11 cellular contexts compared by ENCODE assay signal in genomic region chr18:867257-867656, GRCh38. TPM values are rescaled to one million over a fixed set of nuclear protein-coding genes. Genes with fewer than 3 reads are reported as not detected.
"Had no signal": no experiment of that assay in that cellular context is flagged by ENCODE, and none has a peak within 500 bp of the region (broad histone marks: within the 10 kb centered on the region; RNA-seq: fewer than 3 reads in every experiment).

No MANE protein-coding gene starts in this region.

- H3K9ac ChIP-seq: GM23248 had no signal

- H3K9me3 ChIP-seq: HAP-1 had no signal

- H3K4me3 Mint-ChIP-seq: GM23338, H9, HFFc6 had no signal

- DNase-seq: GM23248, GOT3, H7, H9, HCEC 1CT, HFFc6 had no signal

- ATAC-seq: GM23338, HCT116 had no signal

- H3K9me3 Mint-ChIP-seq: GM23338, HFFc6 had no signal

- H3K4me2 ChIP-seq: GM23338 had no signal

- FAIRE-seq: H1, H54 had no signal

- H3K27ac ChIP-seq: GM23248 had no signal

- H2AFZ ChIP-seq: GM23248, GM23338 had no signal

- H3K4me3 ChIP-seq: GM23248, GM23338, HAP-1 had no signal

- H3K36me3 ChIP-seq: HAP-1 had no signal

- H3K27ac Mint-ChIP-seq: GM23338, H9, HFFc6 had no signal

RNA-seq across cellular contexts. Expression of gene ADCYAP1, which starts 37.4 kb away (rescaled TPM):
- total RNA-seq: GM23248, GM23338, H1, H7, H9, HFFc6 had no signal
- polyA plus RNA-seq: GM23248, GM23338 had no signal
